ENCODE assay signal across 11 cellular contexts in the genomic region with DNA sequence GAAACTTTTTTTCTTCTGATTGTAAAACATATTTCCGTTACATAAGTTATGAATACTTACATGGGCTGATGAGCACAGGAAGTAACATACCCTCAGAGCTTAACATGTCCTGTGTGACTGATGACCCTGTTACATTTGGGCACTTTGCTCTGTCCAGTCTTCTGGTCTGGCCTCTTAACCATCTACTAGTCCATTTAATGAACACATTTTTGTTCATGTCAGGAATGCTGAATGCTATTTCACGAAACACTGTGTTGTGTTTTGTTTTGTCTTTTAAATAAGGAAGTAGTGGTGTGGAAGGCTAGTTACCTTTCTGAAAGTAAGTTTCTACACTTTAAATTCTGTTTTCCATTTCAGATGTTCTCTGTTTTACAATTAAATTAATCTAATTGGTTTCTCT.
DNase-seq lines count a peak whose midpoint lies in the region; ATAC-seq and TF ChIP-seq lines count a peak whose summit lies in the region.
"Had no signal": no experiment of that assay in that cellular context is flagged by ENCODE, and none has a peak within 500 bp of the region (broad histone marks: within the 10 kb centered on the region; RNA-seq: fewer than 3 reads in every experiment).

No MANE protein-coding gene starts in this region.

- H3K4me1 Mint-ChIP-seq in CD4-positive, alpha-beta T cell (ENCODE audit: low read depth): peaks cover 59% of the 10 kb centered on the region

- peaks cover 82% of the 10 kb centered on the region for H3K36me3 Mint-ChIP-seq in CD4-positive, alpha-beta T cell (ENCODE audit: low read depth)

- H3K27me3 Mint-ChIP-seq in CD4-positive, alpha-beta T cell: no peaks in the 10 kb centered on the region

- no peak for DNase-seq in CD4-positive, alpha-beta T cell
- DNase-seq in RKO (ENCODE audit: low spot score) (no peak), RPMI8226 (no peak), amniotic stem cell (lab: John Stamatoyannopoulos, UW) (no peak)
- DNase-seq: NCI-H1105 had no signal

- no peak for ATAC-seq in CD4-positive, alpha-beta T cell (ENCODE audit: poor library complexity)
- ATAC-seq in GM19351 (IDR thresholded peaks at IDR 0.05; ENCODE audit: unreplicated experiment) (peak; percentile 59), HG02973 (IDR thresholded peaks at IDR 0.05; ENCODE audit: unreplicated experiment) (peak; percentile 43), SK-N-SH treated with all-trans-retinoic acid at 6 μM for 48 hours (no peak)

- no peak for TF ChIP-seq CTCF in CD4-positive, alpha-beta T cell (IDR thresholded peaks at IDR 0.05)

- H3K27ac ChIP-seq in CD4-positive, alpha-beta T cell (ENCODE audit: low read depth, low read length): no peak overlapping the region

- no peaks in the 10 kb centered on the region for H3K9me3 ChIP-seq in CD4-positive, alpha-beta T cell (ENCODE audit: control insufficient read depth, low read length)
- H3K9me3 ChIP-seq: tibial nerve had no signal

- TF ChIP-seq POLR2A in Raji (IDR thresholded peaks at IDR 0.05; ENCODE audit: insufficient read depth, low read depth, low read length): 0 out of 2 replicates have a peak, but pooled peaks have one; percentile 21

- CTCF ChIA-PET in CD4-positive, alpha-beta T cell (lab: Charles Lee): no interaction called here

- no peak overlapping the region for H3K4me3 Mint-ChIP-seq in CD4-positive, alpha-beta T cell
- H3K4me3 Mint-ChIP-seq: CD14-positive monocyte had no signal

- no peaks in the 10 kb centered on the region for H3K27me3 ChIP-seq in CD4-positive, alpha-beta T cell (ENCODE audit: control insufficient read depth, insufficient read depth, low read length)
- H3K27me3 ChIP-seq: tibial nerve had no signal

- POLR2A ChIA-PET in CD4-positive, alpha-beta T cell (lab: Charles Lee): no interaction called here

- intact Hi-C loops in CD4-positive, alpha-beta T cell (cut with DNase I, micrococcal nuclease): no loop called here

- H3K9me3 Mint-ChIP-seq in CD4-positive, alpha-beta T cell: no peaks in the 10 kb centered on the region
- H3K9me3 Mint-ChIP-seq: CD14-positive monocyte had no signal

- H3K27ac Mint-ChIP-seq in CD4-positive, alpha-beta T cell: peak overlapping the region; percentile 73

TF ChIP-seq in SK-N-SH treated with all-trans-retinoic acid at 6 μM for 48 hours, 23 proteins besides CTCF, POLR2A, EP300 and RAD21:
- TF ChIP-seq, protein P1, sequence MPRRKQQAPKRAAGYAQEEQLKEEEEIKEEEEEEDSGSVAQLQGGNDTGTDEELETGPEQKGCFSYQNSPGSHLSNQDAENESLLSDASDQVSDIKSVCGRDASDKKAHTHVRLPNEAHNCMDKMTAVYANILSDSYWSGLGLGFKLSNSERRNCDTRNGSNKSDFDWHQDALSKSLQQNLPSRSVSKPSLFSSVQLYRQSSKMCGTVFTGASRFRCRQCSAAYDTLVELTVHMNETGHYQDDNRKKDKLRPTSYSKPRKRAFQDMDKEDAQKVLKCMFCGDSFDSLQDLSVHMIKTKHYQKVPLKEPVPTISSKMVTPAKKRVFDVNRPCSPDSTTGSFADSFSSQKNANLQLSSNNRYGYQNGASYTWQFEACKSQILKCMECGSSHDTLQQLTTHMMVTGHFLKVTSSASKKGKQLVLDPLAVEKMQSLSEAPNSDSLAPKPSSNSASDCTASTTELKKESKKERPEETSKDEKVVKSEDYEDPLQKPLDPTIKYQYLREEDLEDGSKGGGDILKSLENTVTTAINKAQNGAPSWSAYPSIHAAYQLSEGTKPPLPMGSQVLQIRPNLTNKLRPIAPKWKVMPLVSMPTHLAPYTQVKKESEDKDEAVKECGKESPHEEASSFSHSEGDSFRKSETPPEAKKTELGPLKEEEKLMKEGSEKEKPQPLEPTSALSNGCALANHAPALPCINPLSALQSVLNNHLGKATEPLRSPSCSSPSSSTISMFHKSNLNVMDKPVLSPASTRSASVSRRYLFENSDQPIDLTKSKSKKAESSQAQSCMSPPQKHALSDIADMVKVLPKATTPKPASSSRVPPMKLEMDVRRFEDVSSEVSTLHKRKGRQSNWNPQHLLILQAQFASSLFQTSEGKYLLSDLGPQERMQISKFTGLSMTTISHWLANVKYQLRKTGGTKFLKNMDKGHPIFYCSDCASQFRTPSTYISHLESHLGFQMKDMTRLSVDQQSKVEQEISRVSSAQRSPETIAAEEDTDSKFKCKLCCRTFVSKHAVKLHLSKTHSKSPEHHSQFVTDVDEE (CRISPR knock-in tag; IDR thresholded peaks at IDR 0.05): no peak
- TF ChIP-seq, protein P2, sequence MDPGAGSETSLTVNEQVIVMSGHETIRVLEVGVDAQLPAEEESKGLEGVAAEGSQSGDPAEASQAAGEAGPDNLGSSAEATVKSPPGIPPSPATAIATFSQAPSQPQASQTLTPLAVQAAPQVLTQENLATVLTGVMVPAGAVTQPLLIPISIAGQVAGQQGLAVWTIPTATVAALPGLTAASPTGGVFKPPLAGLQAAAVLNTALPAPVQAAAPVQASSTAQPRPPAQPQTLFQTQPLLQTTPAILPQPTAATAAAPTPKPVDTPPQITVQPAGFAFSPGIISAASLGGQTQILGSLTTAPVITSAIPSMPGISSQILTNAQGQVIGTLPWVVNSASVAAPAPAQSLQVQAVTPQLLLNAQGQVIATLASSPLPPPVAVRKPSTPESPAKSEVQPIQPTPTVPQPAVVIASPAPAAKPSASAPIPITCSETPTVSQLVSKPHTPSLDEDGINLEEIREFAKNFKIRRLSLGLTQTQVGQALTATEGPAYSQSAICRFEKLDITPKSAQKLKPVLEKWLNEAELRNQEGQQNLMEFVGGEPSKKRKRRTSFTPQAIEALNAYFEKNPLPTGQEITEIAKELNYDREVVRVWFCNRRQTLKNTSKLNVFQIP (CRISPR knock-in tag; IDR thresholded peaks at IDR 0.05; ENCODE audit: borderline replicate concordance, low read depth): no peak
- TF ChIP-seq ZC3H10 (CRISPR knock-in tag; IDR thresholded peaks at IDR 0.05) (no peak), ZNF565 (CRISPR knock-in tag; conservative IDR thresholded peaks at IDR 0.05; ENCODE audit: low read depth) (no peak), ZFP30 (CRISPR knock-in tag; IDR thresholded peaks at IDR 0.05) (no peak), OSR1 (CRISPR knock-in tag; IDR thresholded peaks at IDR 0.05) (no peak)

Comparison
In these comparisons a context has a peak if more than half of its experiments do, and no peak if none do; other contexts are left out.
1. ATAC-seq: peak in GM19351 (single experiment) and HG02973 (single experiment); none in CD4-positive, alpha-beta T cell (single experiment) and SK-N-SH treated with all-trans-retinoic acid at 6 μM for 48 hours (single experiment).